ENCODE assay signal across 1 cellular context in the genomic region with DNA sequence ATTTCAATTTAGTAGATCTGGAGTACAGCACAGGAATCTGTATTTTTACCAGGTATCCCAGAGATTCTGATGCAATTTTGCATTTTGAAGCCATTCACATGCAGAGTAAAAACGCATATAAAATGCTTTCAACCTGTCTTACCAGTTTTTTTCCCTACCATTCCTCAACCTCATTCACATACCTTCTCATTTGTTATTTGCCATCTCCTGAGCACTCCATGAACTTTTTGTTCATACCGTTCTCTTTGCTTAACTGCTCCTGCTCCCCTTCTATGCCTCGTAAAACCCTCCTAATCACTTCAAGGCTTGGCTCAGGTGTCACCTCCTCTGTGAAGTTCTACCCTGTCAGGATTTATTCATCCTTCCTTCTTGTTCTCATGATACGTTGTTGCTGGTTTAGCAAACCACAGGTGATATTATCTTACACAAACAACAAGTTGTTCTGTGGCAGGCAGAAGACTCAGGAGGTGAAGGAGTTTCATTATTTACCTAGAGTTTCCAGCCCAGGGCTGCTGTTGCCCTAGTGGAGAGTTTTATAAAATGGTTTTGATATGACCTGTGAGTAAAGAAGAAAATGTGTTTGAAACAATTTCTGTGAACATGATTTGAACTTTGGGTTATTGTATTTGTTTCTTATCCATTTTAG.
TF ChIP-seq lines count a peak whose summit lies in the region.
"Not testable (repeated sequence)": the region's sequence is repeated elsewhere in the genome, so short reads cannot be mapped to it uniquely, and the experiment has no call there.

No MANE protein-coding gene starts in this region.

TF ChIP-seq in HepG2, 621 proteins besides CTCF, POLR2A, EP300 and RAD21:
- not testable (repeated sequence) for TF ChIP-seq FOXA1 (IDR thresholded peaks at IDR 0.05)
- 0 out of 2 replicates have a peak, but pooled peaks have one; percentile 10 for TF ChIP-seq FOXA1 (CRISPR knock-in tag; IDR thresholded peaks at IDR 0.05)
